ENCODE assay signal across 26 cellular contexts in genomic region chr6:125930810-125931418, GRCh38. TPM values are rescaled to one million over a fixed set of nuclear protein-coding genes. Genes with fewer than 3 reads are reported as not detected.
DNase-seq lines count a peak whose midpoint lies in the region; TF ChIP-seq lines count a peak whose summit lies in the region.
"Had no signal": no experiment of that assay in that cellular context is flagged by ENCODE, and none has a peak within 500 bp of the region (broad histone marks: within the 10 kb centered on the region; RNA-seq: fewer than 3 reads in every experiment).

No MANE protein-coding gene starts in this region.

- no peak overlapping the region for H2BK15ac ChIP-seq in mesenchymal stem cell (ENCODE audit: low read depth, poor library complexity, severe bottlenecking)

- H2AFZ ChIP-seq in mesenchymal stem cell (ENCODE audit: low read depth, low read length) = no peak overlapping the region

- no peak overlapping the region for H3K23ac ChIP-seq in mesenchymal stem cell (ENCODE audit: low read length in 2 of 2)

- no peak overlapping the region for H2BK120ac ChIP-seq in mesenchymal stem cell (ENCODE audit: low read depth, low read length)

- H3K27ac ChIP-seq in brain microvascular endothelial cell (peak overlapping the region; percentile 5), mesenchymal stem cell (ENCODE audit: low read length, poor library complexity, severe bottlenecking) (no peak overlapping the region)
- H3K27ac ChIP-seq: ascending aorta; BLaER1 treated with 17β-estradiol and CSF1 and Interleukin-3, amounts not matched to agents 10 nM and 100 nM; neutrophil had no signal

- H3K4me3 ChIP-seq in brain microvascular endothelial cell (ENCODE audit: low read depth, low read length) = no peak overlapping the region
- no peak overlapping the region for H3K4me3 ChIP-seq in mesenchymal stem cell (ENCODE audit: insufficient read depth in 1 of 2, low read depth in 1 of 2, low read length in 2 of 2)
- H3K4me3 ChIP-seq in BE2C (ENCODE audit: low read depth, low read length) = no peak overlapping the region
- H3K4me3 ChIP-seq: ascending aorta; BLaER1 treated with 17β-estradiol and CSF1 and Interleukin-3, amounts not matched to agents 10 nM and 100 nM; lung had no signal

- no peak overlapping the region for H4K8ac ChIP-seq in mesenchymal stem cell (ENCODE audit: low read length)

- no peak overlapping the region for H4K91ac ChIP-seq in mesenchymal stem cell (ENCODE audit: low read length)

- H3K9ac ChIP-seq in mesenchymal stem cell (ENCODE audit: low read length) = no peak overlapping the region
- H3K9ac ChIP-seq: BLaER1 treated with 17β-estradiol and CSF1 and Interleukin-3, amounts not matched to agents 10 nM and 100 nM had no signal

- H3K4me1 ChIP-seq in mesenchymal stem cell (ENCODE audit: control insufficient read depth, insufficient read depth, low read depth, low read length) (no peaks in the 10 kb centered on the region), BE2C (no peaks in the 10 kb centered on the region)
- H3K4me1 ChIP-seq: ascending aorta had no signal

- TF ChIP-seq CTCF in AG09319 (IDR thresholded peaks at IDR 0.05; ENCODE audit: low read depth, low read length) (no peak), brain microvascular endothelial cell (IDR thresholded peaks at IDR 0.05; ENCODE audit: low read depth, low read length, missing control alignments) (no peak), BE2C (IDR thresholded peaks at IDR 0.05; ENCODE audit: low read depth, low read length) (no peak)

- no peak overlapping the region for H2BK5ac ChIP-seq in mesenchymal stem cell (ENCODE audit: low read depth, low read length, poor library complexity, severe bottlenecking)

- no peaks in the 10 kb centered on the region for H3K79me1 ChIP-seq in mesenchymal stem cell (replicated peaks; ENCODE audit: low read length, poor library complexity, severe bottlenecking)

- H2BK12ac ChIP-seq in mesenchymal stem cell (ENCODE audit: low read length in 2 of 2) = no peak overlapping the region

- H2AK5ac ChIP-seq in mesenchymal stem cell (ENCODE audit: low read length, severe bottlenecking) = no peak overlapping the region

- DNase-seq in AG09319 (ENCODE audit: extremely low read depth, low read depth) (peak; percentile 76), ELR (ENCODE audit: low read depth) (peak; percentile 45), brain microvascular endothelial cell (no peak), mesenchymal stem cell (peak; percentile 89), H4 (ENCODE audit: low spot score) (no peak), putamen (ENCODE audit: low spot score) (no peak), BE2C (no peak)
- DNase-seq: activated B cell treated with CpG ODN at 0.5 μM for 24 hours; activated CD8-positive, alpha-beta memory T cell treated with anti-CD3 and anti-CD28 coated beads for 24 hours; activated naive CD4-positive, alpha-beta T cell treated with anti-CD3 and anti-CD28 coated beads for 36 hours; activated T-cell treated with anti-CD3 and anti-CD28 coated beads, Interleukin-2, amount 50 U/mL, for 48 hours; Caco-2; central memory CD4-positive, alpha-beta T cell; DND-41; hippocampal formation; NCI-H1105 treated with DMSO at 0.1 percent for 48 hours; NCI-H2081 treated with DMSO at 0.1 percent for 48 hours; NCI-H524; RPMI8226; stimulated activated CD4-positive, alpha-beta T cell treated with anti-CD3 and anti-CD28 coated beads, Interleukin-4, amount 100 ng/mL, for 1 hour; stimulated activated naive CD8-positive, alpha-beta T cell treated with anti-CD3 and anti-CD28 coated beads, Interleukin-15, Interleukin-2, amounts not matched to agents 100 U/mL and 50 U/mL, for 24 hours; T-helper 9 cell had no signal

- no peak overlapping the region for H3K4ac ChIP-seq in mesenchymal stem cell (ENCODE audit: low read depth in 1 of 2, low read length in 2 of 2)

- no peak overlapping the region for H3K14ac ChIP-seq in mesenchymal stem cell (ENCODE audit: low read length in 2 of 2)

- H3K18ac ChIP-seq in mesenchymal stem cell (ENCODE audit: low read depth in 1 of 2, low read length in 2 of 2) = no peak overlapping the region

- H3K36me3 ChIP-seq in brain microvascular endothelial cell (replicated peaks) (peaks cover 20% of the 10 kb centered on the region), mesenchymal stem cell (ENCODE audit: control insufficient read depth in 1 of 2, insufficient read depth in 2 of 2, low read depth in 1 of 2, low read length in 2 of 2) (peaks cover 4 to 48% of the 10 kb centered on the region in 2 experiments), BE2C (peaks cover 56% of the 10 kb centered on the region)

- H3K9me3 ChIP-seq in mesenchymal stem cell (ENCODE audit: control insufficient read depth, low read length) (no peaks in the 10 kb centered on the region), BE2C (no peaks in the 10 kb centered on the region)
- H3K9me3 ChIP-seq: ascending aorta, Caco-2, neutrophil had no signal

- H3K4me2 ChIP-seq in mesenchymal stem cell (ENCODE audit: low read length, poor library complexity, severe bottlenecking) = no peak overlapping the region
- H3K4me2 ChIP-seq: BLaER1 treated with 17β-estradiol and CSF1 and Interleukin-3, amounts not matched to agents 10 nM and 100 nM had no signal

- no peaks in the 10 kb centered on the region for H3K27me3 ChIP-seq in brain microvascular endothelial cell (replicated peaks)
- H3K27me3 ChIP-seq in mesenchymal stem cell (ENCODE audit: control insufficient read depth in 1 of 2, insufficient read depth in 1 of 2, low read length in 2 of 2) = no peaks in the 10 kb centered on the region
- no peaks in the 10 kb centered on the region for H3K27me3 ChIP-seq in BE2C
- H3K27me3 ChIP-seq: ascending aorta; BLaER1 treated with 17β-estradiol and CSF1 and Interleukin-3, amounts not matched to agents 10 nM and 100 nM; neutrophil had no signal

- 74% methylated on average over 1 of the region's 2 CpGs for WGBS in mesenchymal stem cell

- in situ Hi-C loops in brain microvascular endothelial cell (cut with HindIII; ENCODE audit: low pct_ligation_motif_present, low sequenced_read_pairs) = no loop called here

RNA-seq across cellular contexts. Expression of gene HINT3, which starts 25.7 kb away (rescaled TPM):
- 11.7 TPM for polyA plus RNA-seq in mesenchymal stem cell (2013, experiment 1 of 2)
- 11.6 TPM for polyA plus RNA-seq in mesenchymal stem cell (2013, experiment 2 of 2)
- 10.0 and 10.6 TPM in 2 replicates for total RNA-seq in H4 (2014; rRNA removed; shearing (Covaris generic))
- polyA plus RNA-seq in BE2C (2012; ENCODE audit: insufficient read depth, insufficient read length, low read depth) = 15.8 TPM

RNA-seq across cellular contexts. Expression of gene TRMT11, which starts 55.4 kb away (rescaled TPM):
- 9.7 TPM for polyA plus RNA-seq in mesenchymal stem cell (2013, experiment 1 of 2)
- polyA plus RNA-seq in mesenchymal stem cell (2013, experiment 2 of 2) = 9.9 TPM
- total RNA-seq in H4 (2014; rRNA removed; shearing (Covaris generic)) = 18.4 and 19.1 TPM in 2 replicates
- polyA plus RNA-seq in BE2C (2012; ENCODE audit: insufficient read depth, insufficient read length, low read depth) = 19.5 TPM

Comparison
In these comparisons a context has a peak if more than half of its experiments do, and no peak if none do; other contexts are left out.
1. DNase-seq: peak in AG09319 (single experiment), ELR (single experiment) and mesenchymal stem cell (single experiment); none in brain microvascular endothelial cell (single experiment), H4 (single experiment), putamen (single experiment) and BE2C (single experiment).